ENCODE assay signal across 8 cellular contexts in genomic region chr6:33198853-33199436, GRCh38. TPM values are rescaled to one million over a fixed set of nuclear protein-coding genes. Genes with fewer than 3 reads are reported as not detected.
A peak's percentile ranks its signal among the peaks of the same experiment; 100 is the strongest.
DNase-seq lines count a peak whose midpoint lies in the region; ATAC-seq and TF ChIP-seq lines count a peak whose summit lies in the region.

No MANE protein-coding gene starts in this region.

- peak overlapping the region; percentile 93 for H3K4me3 ChIP-seq in GM12864 (ENCODE audit: low read depth, low read length)
- H3K4me3 ChIP-seq in RWPE2 (ENCODE audit: severe bottlenecking) = peak overlapping the region; percentile 81
- peak overlapping the region; percentile 76 to 88 (median 82) for H3K4me3 ChIP-seq in esophagus squamous epithelium
- H3K4me3 ChIP-seq in retinal pigment epithelial cell (ENCODE audit: low read length) = peak overlapping the region; percentile 95

- TF ChIP-seq CTCF in GM12864 (IDR thresholded peaks at IDR 0.05; ENCODE audit: low read depth, low read length, missing control alignments) (no peak), RWPE2 (IDR thresholded peaks at IDR 0.05; ENCODE audit: poor library complexity, severe bottlenecking) (no peak), esophagus squamous epithelium (IDR thresholded peaks at IDR 0.05) (no peak), retinal pigment epithelial cell (conservative IDR thresholded peaks at IDR 0.05; ENCODE audit: low read depth, low read length) (no peak)

- TF ChIP-seq POLR2A in esophagus squamous epithelium (IDR thresholded peaks at IDR 0.05) = no peak

- no peak for ATAC-seq in RWPE2 (ENCODE audit: low read depth)
- no peak for ATAC-seq in HG03135 (IDR thresholded peaks at IDR 0.05; ENCODE audit: unreplicated experiment)
- no peak for ATAC-seq in GM21529 (IDR thresholded peaks at IDR 0.05; ENCODE audit: unreplicated experiment)

- H3K4me1 ChIP-seq in RWPE2 (ENCODE audit: insufficient read depth, poor library complexity, severe bottlenecking) (peaks cover 4% of the 10 kb centered on the region), esophagus squamous epithelium (peaks cover 32 to 62% (median 35%) of the 10 kb centered on the region in 3 donors)

- intact Hi-C loops in esophagus squamous epithelium (cut with DNase I) = no loop called here

- DNase-seq in GM12864 (ENCODE audit: low read depth) (no peak), RWPE2 (ENCODE audit: low spot score) (no peak), esophagus squamous epithelium (lab: John Stamatoyannopoulos, UW) (no peak), retinal pigment epithelial cell (ENCODE audit: low read depth) (no peak), HCEC 1CT (no peak), foreskin melanocyte (no peak)

- H3K27ac ChIP-seq in RWPE2 (ENCODE audit: poor library complexity, severe bottlenecking) (peak overlapping the region; percentile 76), esophagus squamous epithelium (peak overlapping the region; percentile 95 to 97 (median 96))

- no peaks in the 10 kb centered on the region for H3K27me3 ChIP-seq in RWPE2 (ENCODE audit: insufficient read depth, poor library complexity, severe bottlenecking)
- no peaks in the 10 kb centered on the region for H3K27me3 ChIP-seq in esophagus squamous epithelium

- H3K9me3 ChIP-seq in RWPE2 (ENCODE audit: severe bottlenecking) (no peaks in the 10 kb centered on the region), esophagus squamous epithelium (no peaks in the 10 kb centered on the region)

- WGBS in esophagus squamous epithelium, 2 donors = 25 to 32% methylated on average over 2 to 3 of the region's 3 CpGs

- H3K36me3 ChIP-seq in RWPE2 (ENCODE audit: low read depth) (peaks cover 64% of the 10 kb centered on the region), esophagus squamous epithelium (peaks cover 23 to 65% (median 47%) of the 10 kb centered on the region in 3 donors)

RNA-seq across cellular contexts. Expression of gene RXRB, which starts 1.5 kb away (rescaled TPM):
- 10 to 100 TPM; 13.9 to 26.7 (median 16.7) TPM for total RNA-seq in esophagus squamous epithelium

RNA-seq across cellular contexts. Expression of gene SLC39A7, which starts 1.7 kb away (rescaled TPM):
- total RNA-seq in esophagus squamous epithelium = 10 to 100 TPM; 43.1 to 72.4 (median 62.4) TPM

RNA-seq across cellular contexts. Expression of gene HSD17B8, which starts 5.5 kb away (rescaled TPM):
- 10 to 100 TPM; 15.1 to 42.5 (median 26.3) TPM for total RNA-seq in esophagus squamous epithelium

RNA-seq across cellular contexts. Expression of gene COL11A2, which starts 6.7 kb away (rescaled TPM):
- total RNA-seq in esophagus squamous epithelium = under 1 TPM; 0.23 to 0.61 (median 0.41) TPM

RNA-seq across cellular contexts. Expression of gene RING1, which starts 9.4 kb away (rescaled TPM):
- total RNA-seq in esophagus squamous epithelium = 10 to 100 TPM; 10.9 to 20.6 (median 13.9) TPM
